In the genomic region with DNA sequence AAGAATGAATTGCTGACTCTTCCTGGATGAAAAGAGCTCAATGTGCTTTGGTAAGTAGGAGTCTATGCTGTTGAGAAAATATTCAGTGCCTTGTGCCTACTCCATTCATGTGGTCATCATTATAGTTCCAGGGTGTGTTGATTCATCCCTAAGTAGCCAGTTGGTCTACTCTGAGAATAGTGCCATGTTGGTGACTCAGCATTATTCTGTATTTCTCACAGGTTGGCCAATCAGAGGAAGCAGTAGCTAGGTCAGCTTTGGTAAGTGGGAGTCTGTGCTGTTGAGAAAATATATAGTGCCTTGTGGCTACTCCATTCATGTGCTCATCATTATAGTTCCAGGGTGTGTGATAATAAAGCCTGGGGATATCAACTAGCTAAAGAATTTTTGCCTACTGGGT, we compare ENCODE assay signal across 20 cellular contexts.
DNase-seq lines count a peak whose midpoint lies in the region; ATAC-seq, FAIRE-seq and TF ChIP-seq lines count a peak whose summit lies in the region.
"Had no signal": no experiment of that assay in that cellular context is flagged by ENCODE, and none has a peak within 500 bp of the region (broad histone marks: within the 10 kb centered on the region; RNA-seq: fewer than 3 reads in every experiment).

No MANE protein-coding gene starts in this region.

- H3K27me3 Mint-ChIP-seq in activated T-cell treated with anti-CD3 and anti-CD28 coated beads, Interleukin-2, amount 50 U/mL, for 24 hours, result no peaks in the 10 kb centered on the region
- no peaks in the 10 kb centered on the region for H3K27me3 Mint-ChIP-seq in Calu3 (ENCODE audit: unreplicated experiment)
- H3K27me3 Mint-ChIP-seq: CD4-positive, alpha-beta memory T cell; IgD-negative memory B cell had no signal

- no peak overlapping the region for H3K27ac Mint-ChIP-seq in activated T-cell treated with anti-CD3 and anti-CD28 coated beads, Interleukin-2, amount 50 U/mL, for 24 hours
- H3K27ac Mint-ChIP-seq in Calu3 (ENCODE audit: unreplicated experiment), result no peak overlapping the region
- H3K27ac Mint-ChIP-seq: CD14-positive monocyte; CD4-positive, alpha-beta memory T cell; GM23338; IgD-negative memory B cell had no signal

- no peak overlapping the region for H3K9ac ChIP-seq in PC-3 (ENCODE audit: low read length)
- H3K9ac ChIP-seq: BLaER1 had no signal

- H3K9me3 Mint-ChIP-seq in activated T-cell treated with anti-CD3 and anti-CD28 coated beads, Interleukin-2, amount 50 U/mL, for 24 hours, result peaks cover 3% of the 10 kb centered on the region
- no peaks in the 10 kb centered on the region for H3K9me3 Mint-ChIP-seq in Calu3 (ENCODE audit: low read depth, unreplicated experiment)

- no peak overlapping the region for H2AFZ ChIP-seq in PC-3 (ENCODE audit: low read length)
- H2AFZ ChIP-seq: GM23338 had no signal

- H3K79me2 ChIP-seq in PC-3 (ENCODE audit: low read length), result no peaks in the 10 kb centered on the region

- H3K36me3 Mint-ChIP-seq in activated T-cell treated with anti-CD3 and anti-CD28 coated beads, Interleukin-2, amount 50 U/mL, for 24 hours (ENCODE audit: low read depth), result no peaks in the 10 kb centered on the region
- H3K36me3 Mint-ChIP-seq in Calu3 (ENCODE audit: insufficient read depth, unreplicated experiment), result no peaks in the 10 kb centered on the region
- H3K36me3 Mint-ChIP-seq: CD14-positive monocyte; CD4-positive, alpha-beta memory T cell; IgD-negative memory B cell had no signal

- CTCF ChIA-PET in PC-3 (lab: Charles Lee) (no interaction called here), Calu3 (lab: Charles Lee) (no interaction called here)

- H3K27ac ChIP-seq in PC-3 (ENCODE audit: low read length), result no peak overlapping the region
- H3K27ac ChIP-seq: 22Rv1, BLaER1 had no signal

- H3K4me3 ChIP-seq in PC-3 (ENCODE audit: low read length) (no peak overlapping the region), bronchial epithelial cell (ENCODE audit: low read depth, low read length) (no peak overlapping the region)
- H3K4me3 ChIP-seq: BLaER1, GM23338 had no signal

- POLR2A ChIA-PET in PC-3 (lab: Charles Lee; ENCODE audit: unreplicated experiment), result no interaction called here

- intact Hi-C loops in PC-3 (cut with micrococcal nuclease), result loop anchor here (5.0 kb wide), 1 partner anchor 524 kb away; no protein-coding TSS in a partner anchor
- intact Hi-C loops in Calu3 (cut with micrococcal nuclease; ENCODE audit: unreplicated experiment), result no loop called here

- BruUV-seq in PC-3 (replicated peaks; lab: Mats Ljungman, UMichigan) (no TSS peak), Calu3 (replicated peaks; lab: Mats Ljungman, UMichigan) (no TSS peak)

- H3K4me3 Mint-ChIP-seq in activated T-cell treated with anti-CD3 and anti-CD28 coated beads, Interleukin-2, amount 50 U/mL, for 24 hours, result no peak overlapping the region
- H3K4me3 Mint-ChIP-seq in Calu3 (ENCODE audit: low read depth, unreplicated experiment), result no peak overlapping the region
- H3K4me3 Mint-ChIP-seq: CD14-positive monocyte; CD4-positive, alpha-beta memory T cell; GM23338; IgD-negative memory B cell had no signal

- DNase-seq in DMS53 (lab: John Stamatoyannopoulos, UW) (peak; percentile 38), DMS53 treated with DMSO at 0.1 percent for 48 hours (lab: John Stamatoyannopoulos, UW; ENCODE audit: unreplicated experiment) (no peak), PC-3 (peak; percentile 21), bronchial epithelial cell (ENCODE audit: low read depth) (peak; percentile 8), DMS114 treated with DMSO at 0.1 percent for 48 hours (lab: John Stamatoyannopoulos, UW; ENCODE audit: unreplicated experiment) (no peak), Calu3 (no peak)
- no peak for DNase-seq in activated T-cell treated with anti-CD3 and anti-CD28 coated beads, Interleukin-2, amount 50 U/mL, for 24 hours
- DNase-seq: CD4-positive, alpha-beta memory T cell; DMS 273 treated with DMSO at 0.1 percent for 48 hours; DMS79 treated with DMSO at 0.1 percent for 48 hours; GF-D8; HCEC 1CT; Kasumi-1; KG1 had no signal

- FAIRE-seq in bronchial epithelial cell (lab: Jason Lieb, UNC), result no peak
- FAIRE-seq: H54 had no signal

- H3K4me1 Mint-ChIP-seq in activated T-cell treated with anti-CD3 and anti-CD28 coated beads, Interleukin-2, amount 50 U/mL, for 24 hours (ENCODE audit: low read depth), result no peaks in the 10 kb centered on the region
- peaks cover 13% of the 10 kb centered on the region for H3K4me1 Mint-ChIP-seq in Calu3 (ENCODE audit: low read depth, unreplicated experiment)
- H3K4me1 Mint-ChIP-seq: CD14-positive monocyte; CD4-positive, alpha-beta memory T cell; GM23338; IgD-negative memory B cell had no signal

- no peak for TF ChIP-seq CTCF in PC-3 (conservative IDR thresholded peaks at IDR 0.05; ENCODE audit: low read depth, low read length)
- no peak for TF ChIP-seq CTCF in bronchial epithelial cell (IDR thresholded peaks at IDR 0.05; ENCODE audit: insufficient read depth, low read length, severe bottlenecking)
- TF ChIP-seq CTCF in Calu3 (IDR thresholded peaks at IDR 0.05; ENCODE audit: unreplicated experiment), result no peak

- H3K36me3 ChIP-seq in PC-3 (ENCODE audit: low read depth, low read length) (no peaks in the 10 kb centered on the region), bronchial epithelial cell (ENCODE audit: control insufficient read depth, insufficient read depth, low read length) (no peaks in the 10 kb centered on the region)
- H3K36me3 ChIP-seq: BLaER1 had no signal

- no peak for ATAC-seq in PC-3
- ATAC-seq: GM23338 had no signal

- no peaks in the 10 kb centered on the region for H3K27me3 ChIP-seq in PC-3 (ENCODE audit: low read length)
- no peaks in the 10 kb centered on the region for H3K27me3 ChIP-seq in bronchial epithelial cell (ENCODE audit: control insufficient read depth, insufficient read depth, low read length)
- H3K27me3 ChIP-seq: BLaER1 had no signal

- no peaks in the 10 kb centered on the region; the same call in 1 of the 2 replicates for H3K4me1 ChIP-seq in PC-3 (ENCODE audit: insufficient read depth, low read length)
- H3K4me1 ChIP-seq: BLaER1 had no signal

- no peaks in the 10 kb centered on the region for H4K20me1 ChIP-seq in PC-3 (ENCODE audit: low read length)
- H4K20me1 ChIP-seq: BLaER1 had no signal

- no peaks in the 10 kb centered on the region for H3F3A ChIP-seq in PC-3 (ENCODE audit: low read length, unreplicated experiment)

- no peaks in the 10 kb centered on the region for H3K9me2 ChIP-seq in PC-3 (replicated peaks; ENCODE audit: low read length)

- no peak overlapping the region for H3K4me2 ChIP-seq in PC-3 (ENCODE audit: low read length)
- H3K4me2 ChIP-seq: BLaER1, GM23338 had no signal

- no peaks in the 10 kb centered on the region for H3K9me3 ChIP-seq in PC-3 (ENCODE audit: low read length)
- H3K9me3 ChIP-seq: BLaER1 had no signal

Comparison
In these comparisons a context has a peak if more than half of its experiments do, and no peak if none do; other contexts are left out.
1. DNase-seq: peak in DMS53 (single experiment), PC-3 (single experiment) and bronchial epithelial cell (single experiment); none in DMS53 treated with DMSO at 0.1 percent for 48 hours (single experiment), DMS114 treated with DMSO at 0.1 percent for 48 hours (single experiment), activated T-cell treated with anti-CD3 and anti-CD28 coated beads, Interleukin-2, amount 50 U/mL, for 24 hours (single experiment) and Calu3 (single experiment).